Comparison of ENCODE assay signal across 1 cellular context in the genomic region with DNA sequence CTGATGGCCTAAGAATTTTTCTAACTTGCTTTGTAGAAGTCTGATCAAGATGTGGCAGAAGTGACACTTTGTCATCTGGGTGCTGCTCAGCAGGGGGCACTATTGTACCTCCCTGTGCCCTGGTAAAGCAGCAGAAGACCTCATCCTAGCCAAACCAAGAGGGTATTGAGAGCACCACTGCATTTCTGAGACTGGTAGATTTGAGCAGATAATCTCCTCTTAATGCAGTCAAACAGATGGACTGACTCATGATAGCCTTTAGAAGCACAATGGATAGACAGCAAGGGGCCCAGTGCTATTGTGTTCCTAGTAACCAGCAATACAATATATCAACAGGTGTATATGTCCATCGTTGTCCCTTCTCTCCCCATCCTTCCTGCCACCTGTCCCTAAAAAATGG.
TF ChIP-seq lines count a peak whose summit lies in the region.

No MANE protein-coding gene starts in this region.

TF ChIP-seq in K562, 482 proteins besides CTCF, POLR2A, EP300 and RAD21 (continued from another document):
- TF ChIP-seq NR4A1 (CRISPR knock-in tag; IDR thresholded peaks at IDR 0.05) (no peak), NR4A1 (tag; IDR thresholded peaks at IDR 0.05) (no peak), SLC30A9 (CRISPR knock-in tag; IDR thresholded peaks at IDR 0.05) (no peak), NCOA4 (IDR thresholded peaks at IDR 0.05; ENCODE audit: partially characterized antibody) (no peak), ZNF384 (IDR thresholded peaks at IDR 0.05; ENCODE audit: low read depth, low read length) (0 out of 2 replicates have a peak, but pooled peaks have one; percentile 22), SMAD4 (CRISPR knock-in tag; conservative IDR thresholded peaks at IDR 0.05) (no peak), NCOA2 (IDR thresholded peaks at IDR 0.05; ENCODE audit: partially characterized antibody in 2 of 2) (no peak), ZC3H8 (IDR thresholded peaks at IDR 0.05) (no peak), ESRRA (IDR thresholded peaks at IDR 0.05; ENCODE audit: borderline replicate concordance, low read depth) (no peak), BRCA1 (IDR thresholded peaks at IDR 0.05) (no peak), BRCA1 (CRISPR knock-in tag; IDR thresholded peaks at IDR 0.05) (no peak), KDM5B (IDR thresholded peaks at IDR 0.05; ENCODE audit: insufficient replicate concordance, low read depth, low read length) (no peak), XRCC5 (IDR thresholded peaks at IDR 0.05; ENCODE audit: low read depth, low read length) (no peak), CTBP1 (IDR thresholded peaks at IDR 0.05; ENCODE audit: borderline replicate concordance) (peak; percentile 56; the same call in 1 of the 2 replicates), ARID2 (IDR thresholded peaks at IDR 0.05) (peak; percentile 37; the same call in 1 of the 2 replicates), EHMT2 (IDR thresholded peaks at IDR 0.05) (0 out of 2 replicates have a peak, but pooled peaks have one; percentile 21), ATF1 (CRISPR knock-in tag; IDR thresholded peaks at IDR 0.05) (no peak), ATF1 (tag; IDR thresholded peaks at IDR 0.05) (0 out of 2 replicates have a peak, but pooled peaks have one; percentile 10), SREBF2 (CRISPR knock-in tag; IDR thresholded peaks at IDR 0.05) (no peak), ZNF347 (CRISPR knock-in tag; IDR thresholded peaks at IDR 0.05; ENCODE audit: low read depth) (no peak), ASH1L (IDR thresholded peaks at IDR 0.05; ENCODE audit: borderline replicate concordance, low read depth, partially characterized antibody) (no peak), ZNF780A (CRISPR knock-in tag; IDR thresholded peaks at IDR 0.05) (no peak), ZNF431 (CRISPR knock-in tag; IDR thresholded peaks at IDR 0.05) (no peak), PURB (CRISPR knock-in tag; IDR thresholded peaks at IDR 0.05; ENCODE audit: low read depth) (no peak), ZNF133 (CRISPR knock-in tag; IDR thresholded peaks at IDR 0.05) (no peak), POLR3G (IDR thresholded peaks at IDR 0.05; ENCODE audit: extremely low read depth, insufficient read length, insufficient replicate concordance) (no peak), MTF1 (CRISPR knock-in tag; IDR thresholded peaks at IDR 0.05; ENCODE audit: borderline replicate concordance) (no peak), RB1 (IDR thresholded peaks at IDR 0.05; ENCODE audit: low read depth) (no peak), ARID1B (IDR thresholded peaks at IDR 0.05) (no peak), SMARCE1 (IDR thresholded peaks at IDR 0.05) (no peak)
- TF ChIP-seq, protein P1, sequence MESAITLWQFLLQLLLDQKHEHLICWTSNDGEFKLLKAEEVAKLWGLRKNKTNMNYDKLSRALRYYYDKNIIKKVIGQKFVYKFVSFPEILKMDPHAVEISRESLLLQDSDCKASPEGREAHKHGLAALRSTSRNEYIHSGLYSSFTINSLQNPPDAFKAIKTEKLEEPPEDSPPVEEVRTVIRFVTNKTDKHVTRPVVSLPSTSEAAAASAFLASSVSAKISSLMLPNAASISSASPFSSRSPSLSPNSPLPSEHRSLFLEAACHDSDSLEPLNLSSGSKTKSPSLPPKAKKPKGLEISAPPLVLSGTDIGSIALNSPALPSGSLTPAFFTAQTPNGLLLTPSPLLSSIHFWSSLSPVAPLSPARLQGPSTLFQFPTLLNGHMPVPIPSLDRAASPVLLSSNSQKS (CRISPR knock-in tag; IDR thresholded peaks at IDR 0.05): no peak
- TF ChIP-seq, protein P2, sequence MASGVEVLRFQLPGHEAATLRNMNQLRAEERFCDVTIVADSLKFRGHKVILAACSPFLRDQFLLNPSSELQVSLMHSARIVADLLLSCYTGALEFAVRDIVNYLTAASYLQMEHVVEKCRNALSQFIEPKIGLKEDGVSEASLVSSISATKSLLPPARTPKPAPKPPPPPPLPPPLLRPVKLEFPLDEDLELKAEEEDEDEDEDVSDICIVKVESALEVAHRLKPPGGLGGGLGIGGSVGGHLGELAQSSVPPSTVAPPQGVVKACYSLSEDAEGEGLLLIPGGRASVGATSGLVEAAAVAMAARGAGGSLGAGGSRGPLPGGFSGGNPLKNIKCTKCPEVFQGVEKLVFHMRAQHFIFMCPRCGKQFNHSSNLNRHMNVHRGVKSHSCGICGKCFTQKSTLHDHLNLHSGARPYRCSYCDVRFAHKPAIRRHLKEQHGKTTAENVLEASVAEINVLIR (CRISPR knock-in tag; IDR thresholded peaks at IDR 0.05): no peak
- TF ChIP-seq, protein P3, sequence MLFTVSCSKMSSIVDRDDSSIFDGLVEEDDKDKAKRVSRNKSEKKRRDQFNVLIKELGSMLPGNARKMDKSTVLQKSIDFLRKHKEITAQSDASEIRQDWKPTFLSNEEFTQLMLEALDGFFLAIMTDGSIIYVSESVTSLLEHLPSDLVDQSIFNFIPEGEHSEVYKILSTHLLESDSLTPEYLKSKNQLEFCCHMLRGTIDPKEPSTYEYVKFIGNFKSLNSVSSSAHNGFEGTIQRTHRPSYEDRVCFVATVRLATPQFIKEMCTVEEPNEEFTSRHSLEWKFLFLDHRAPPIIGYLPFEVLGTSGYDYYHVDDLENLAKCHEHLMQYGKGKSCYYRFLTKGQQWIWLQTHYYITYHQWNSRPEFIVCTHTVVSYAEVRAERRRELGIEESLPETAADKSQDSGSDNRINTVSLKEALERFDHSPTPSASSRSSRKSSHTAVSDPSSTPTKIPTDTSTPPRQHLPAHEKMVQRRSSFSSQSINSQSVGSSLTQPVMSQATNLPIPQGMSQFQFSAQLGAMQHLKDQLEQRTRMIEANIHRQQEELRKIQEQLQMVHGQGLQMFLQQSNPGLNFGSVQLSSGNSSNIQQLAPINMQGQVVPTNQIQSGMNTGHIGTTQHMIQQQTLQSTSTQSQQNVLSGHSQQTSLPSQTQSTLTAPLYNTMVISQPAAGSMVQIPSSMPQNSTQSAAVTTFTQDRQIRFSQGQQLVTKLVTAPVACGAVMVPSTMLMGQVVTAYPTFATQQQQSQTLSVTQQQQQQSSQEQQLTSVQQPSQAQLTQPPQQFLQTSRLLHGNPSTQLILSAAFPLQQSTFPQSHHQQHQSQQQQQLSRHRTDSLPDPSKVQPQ (CRISPR knock-in tag; IDR thresholded peaks at IDR 0.05; ENCODE audit: borderline replicate concordance): no peak
- TF ChIP-seq, protein P4, sequence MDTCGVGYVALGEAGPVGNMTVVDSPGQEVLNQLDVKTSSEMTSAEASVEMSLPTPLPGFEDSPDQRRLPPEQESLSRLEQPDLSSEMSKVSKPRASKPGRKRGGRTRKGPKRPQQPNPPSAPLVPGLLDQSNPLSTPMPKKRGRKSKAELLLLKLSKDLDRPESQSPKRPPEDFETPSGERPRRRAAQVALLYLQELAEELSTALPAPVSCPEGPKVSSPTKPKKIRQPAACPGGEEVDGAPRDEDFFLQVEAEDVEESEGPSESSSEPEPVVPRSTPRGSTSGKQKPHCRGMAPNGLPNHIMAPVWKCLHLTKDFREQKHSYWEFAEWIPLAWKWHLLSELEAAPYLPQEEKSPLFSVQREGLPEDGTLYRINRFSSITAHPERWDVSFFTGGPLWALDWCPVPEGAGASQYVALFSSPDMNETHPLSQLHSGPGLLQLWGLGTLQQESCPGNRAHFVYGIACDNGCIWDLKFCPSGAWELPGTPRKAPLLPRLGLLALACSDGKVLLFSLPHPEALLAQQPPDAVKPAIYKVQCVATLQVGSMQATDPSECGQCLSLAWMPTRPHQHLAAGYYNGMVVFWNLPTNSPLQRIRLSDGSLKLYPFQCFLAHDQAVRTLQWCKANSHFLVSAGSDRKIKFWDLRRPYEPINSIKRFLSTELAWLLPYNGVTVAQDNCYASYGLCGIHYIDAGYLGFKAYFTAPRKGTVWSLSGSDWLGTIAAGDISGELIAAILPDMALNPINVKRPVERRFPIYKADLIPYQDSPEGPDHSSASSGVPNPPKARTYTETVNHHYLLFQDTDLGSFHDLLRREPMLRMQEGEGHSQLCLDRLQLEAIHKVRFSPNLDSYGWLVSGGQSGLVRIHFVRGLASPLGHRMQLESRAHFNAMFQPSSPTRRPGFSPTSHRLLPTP (IDR thresholded peaks at IDR 0.05; ENCODE audit: borderline replicate concordance, extremely low read depth, insufficient read length): no peak
- TF ChIP-seq, protein P5, sequence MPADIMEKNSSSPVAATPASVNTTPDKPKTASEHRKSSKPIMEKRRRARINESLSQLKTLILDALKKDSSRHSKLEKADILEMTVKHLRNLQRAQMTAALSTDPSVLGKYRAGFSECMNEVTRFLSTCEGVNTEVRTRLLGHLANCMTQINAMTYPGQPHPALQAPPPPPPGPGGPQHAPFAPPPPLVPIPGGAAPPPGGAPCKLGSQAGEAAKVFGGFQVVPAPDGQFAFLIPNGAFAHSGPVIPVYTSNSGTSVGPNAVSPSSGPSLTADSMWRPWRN (IDR thresholded peaks at IDR 0.05; ENCODE audit: low read depth): no peak
- TF ChIP-seq, protein P6, sequence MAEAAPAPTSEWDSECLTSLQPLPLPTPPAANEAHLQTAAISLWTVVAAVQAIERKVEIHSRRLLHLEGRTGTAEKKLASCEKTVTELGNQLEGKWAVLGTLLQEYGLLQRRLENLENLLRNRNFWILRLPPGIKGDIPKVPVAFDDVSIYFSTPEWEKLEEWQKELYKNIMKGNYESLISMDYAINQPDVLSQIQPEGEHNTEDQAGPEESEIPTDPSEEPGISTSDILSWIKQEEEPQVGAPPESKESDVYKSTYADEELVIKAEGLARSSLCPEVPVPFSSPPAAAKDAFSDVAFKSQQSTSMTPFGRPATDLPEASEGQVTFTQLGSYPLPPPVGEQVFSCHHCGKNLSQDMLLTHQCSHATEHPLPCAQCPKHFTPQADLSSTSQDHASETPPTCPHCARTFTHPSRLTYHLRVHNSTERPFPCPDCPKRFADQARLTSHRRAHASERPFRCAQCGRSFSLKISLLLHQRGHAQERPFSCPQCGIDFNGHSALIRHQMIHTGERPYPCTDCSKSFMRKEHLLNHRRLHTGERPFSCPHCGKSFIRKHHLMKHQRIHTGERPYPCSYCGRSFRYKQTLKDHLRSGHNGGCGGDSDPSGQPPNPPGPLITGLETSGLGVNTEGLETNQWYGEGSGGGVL (CRISPR knock-in tag; IDR thresholded peaks at IDR 0.05): no peak
- TF ChIP-seq, protein P7, sequence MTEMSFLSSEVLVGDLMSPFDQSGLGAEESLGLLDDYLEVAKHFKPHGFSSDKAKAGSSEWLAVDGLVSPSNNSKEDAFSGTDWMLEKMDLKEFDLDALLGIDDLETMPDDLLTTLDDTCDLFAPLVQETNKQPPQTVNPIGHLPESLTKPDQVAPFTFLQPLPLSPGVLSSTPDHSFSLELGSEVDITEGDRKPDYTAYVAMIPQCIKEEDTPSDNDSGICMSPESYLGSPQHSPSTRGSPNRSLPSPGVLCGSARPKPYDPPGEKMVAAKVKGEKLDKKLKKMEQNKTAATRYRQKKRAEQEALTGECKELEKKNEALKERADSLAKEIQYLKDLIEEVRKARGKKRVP (CRISPR knock-in tag; IDR thresholded peaks at IDR 0.05): no peak
- TF ChIP-seq, protein P8, sequence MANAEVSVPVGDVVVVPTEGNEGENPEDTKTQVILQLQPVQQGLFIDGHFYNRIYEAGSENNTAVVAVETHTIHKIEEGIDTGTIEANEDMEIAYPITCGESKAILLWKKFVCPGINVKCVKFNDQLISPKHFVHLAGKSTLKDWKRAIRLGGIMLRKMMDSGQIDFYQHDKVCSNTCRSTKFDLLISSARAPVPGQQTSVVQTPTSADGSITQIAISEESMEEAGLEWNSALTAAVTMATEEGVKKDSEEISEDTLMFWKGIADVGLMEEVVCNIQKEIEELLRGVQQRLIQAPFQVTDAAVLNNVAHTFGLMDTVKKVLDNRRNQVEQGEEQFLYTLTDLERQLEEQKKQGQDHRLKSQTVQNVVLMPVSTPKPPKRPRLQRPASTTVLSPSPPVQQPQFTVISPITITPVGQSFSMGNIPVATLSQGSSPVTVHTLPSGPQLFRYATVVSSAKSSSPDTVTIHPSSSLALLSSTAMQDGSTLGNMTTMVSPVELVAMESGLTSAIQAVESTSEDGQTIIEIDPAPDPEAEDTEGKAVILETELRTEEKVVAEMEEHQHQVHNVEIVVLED (CRISPR knock-in tag; IDR thresholded peaks at IDR 0.05): no peak
